Comparison of ENCODE assay signal across 24 cellular contexts in genomic region chr1:58568911-58569310, GRCh38. TPM values are rescaled to one million over a fixed set of nuclear protein-coding genes. Genes with fewer than 3 reads are reported as not detected.
"Had no signal": no experiment of that assay in that cellular context is flagged by ENCODE, and none has a peak within 500 bp of the region (broad histone marks: within the 10 kb centered on the region; RNA-seq: fewer than 3 reads in every experiment).

No MANE protein-coding gene starts in this region.

- H3K27ac ChIP-seq: RWPE1, SJCRH30 had no signal

- H3K9me3 ChIP-seq: SJCRH30 had no signal

- DNase-seq: Karpas-422; KG1; MG63; NCI-H1092 treated with DMSO at 0.1 percent for 48 hours; NCI-H1436; NCI-H187; NCI-H2029; NCI-H2081 treated with DMSO at 0.1 percent for 48 hours; NCI-H2171; NCI-H226; NCI-H446; NCI-H510A; NCI-H524 treated with DMSO at 0.1 percent for 48 hours; NCI-H69; NCI-H774; NK-92 treated with Interleukin-12 subunit alpha and Interleukin-12 subunit beta, amount 100 ng/mL, for 24 hours; PC-3; SHP77; SJCRH30; T-helper 1 cell had no signal

- H3K27me3 ChIP-seq: MG63, SJCRH30 had no signal

- H3K36me3 ChIP-seq: MG63, SJCRH30 had no signal

- H3K4me3 ChIP-seq: MG63, SJCRH30 had no signal

- H3K4me1 ChIP-seq: SJCRH30 had no signal

- ATAC-seq: Panc1, PC-3, SK-N-SH treated with all-trans-retinoic acid at 6 μM for 48 hours had no signal

RNA-seq across cellular contexts. Expression of gene TACSTD2, which starts 8.1 kb away (rescaled TPM):
- total RNA-seq: OCI-LY7, SJCRH30 had no signal
